Comparison of ENCODE assay signal across 14 cellular contexts in genomic region chr2:215615829-215616226, GRCh38.
"Had no signal": no experiment of that assay in that cellular context is flagged by ENCODE, and none has a peak within 500 bp of the region (broad histone marks: within the 10 kb centered on the region; RNA-seq: fewer than 3 reads in every experiment).

No MANE protein-coding gene starts in this region.

- H3K36me3 ChIP-seq: thoracic aorta had no signal

- DNase-seq: activated CD4-positive, alpha-beta T cell treated with anti-CD3 and anti-CD28 coated beads for 1 hour; activated CD4-positive, alpha-beta T cell treated with anti-CD3 and anti-CD28 coated beads, Interleukin-2, amount 50 U/mL, for 4 hours; activated naive CD4-positive, alpha-beta T cell treated with Interleukin-2 at 50 U/mL for 16 hours; activated T-cell treated with anti-CD3 and anti-CD28 coated beads for 4 hours; anterior cingulate cortex; cerebellar nuclear complex; dermis blood vessel endothelial cell; left colon; T-helper 9 cell had no signal

- H3K4me3 ChIP-seq: lung, thoracic aorta had no signal

- H3K27ac ChIP-seq: thoracic aorta, VCaP had no signal

- FAIRE-seq: islet of Langerhans had no signal

- H3K27ac Mint-ChIP-seq: stimulated activated effector memory CD8-positive, alpha-beta T cell treated with anti-CD3 and anti-CD28 coated beads, Interleukin-12 subunit alpha, Interleukin-12 subunit beta, amount 100 ng/mL, for 72 hours had no signal

- H3K9me3 Mint-ChIP-seq: stimulated activated effector memory CD8-positive, alpha-beta T cell treated with anti-CD3 and anti-CD28 coated beads, Interleukin-12 subunit alpha, Interleukin-12 subunit beta, amount 100 ng/mL, for 72 hours had no signal

- H3K36me3 Mint-ChIP-seq: stimulated activated effector memory CD8-positive, alpha-beta T cell treated with anti-CD3 and anti-CD28 coated beads, Interleukin-12 subunit alpha, Interleukin-12 subunit beta, amount 100 ng/mL, for 72 hours had no signal

- H3K4me1 Mint-ChIP-seq: stimulated activated effector memory CD8-positive, alpha-beta T cell treated with anti-CD3 and anti-CD28 coated beads, Interleukin-12 subunit alpha, Interleukin-12 subunit beta, amount 100 ng/mL, for 72 hours had no signal

- H3K9me3 ChIP-seq: thoracic aorta had no signal

- ATAC-seq: left colon; stimulated activated effector memory CD8-positive, alpha-beta T cell treated with anti-CD3 and anti-CD28 coated beads, Interleukin-12 subunit alpha, Interleukin-12 subunit beta, amount 100 ng/mL, for 72 hours had no signal

- H3K4me3 Mint-ChIP-seq: stimulated activated effector memory CD8-positive, alpha-beta T cell treated with anti-CD3 and anti-CD28 coated beads, Interleukin-12 subunit alpha, Interleukin-12 subunit beta, amount 100 ng/mL, for 72 hours had no signal
